ENCODE assay signal across 37 cellular contexts in genomic region chr13:30429235-30429634, GRCh38. TPM values are rescaled to one million over a fixed set of nuclear protein-coding genes. Genes with fewer than 3 reads are reported as not detected.
A peak's percentile ranks its signal among the peaks of the same experiment; 100 is the strongest.
DNase-seq lines count a peak whose midpoint lies in the region; ATAC-seq and TF ChIP-seq lines count a peak whose summit lies in the region.
"Had no signal": no experiment of that assay in that cellular context is flagged by ENCODE, and none has a peak within 500 bp of the region (broad histone marks: within the 10 kb centered on the region; RNA-seq: fewer than 3 reads in every experiment).

No MANE protein-coding gene starts in this region.

- peaks cover 23% of the 10 kb centered on the region for H3K4me1 ChIP-seq in vagina
- H3K4me1 ChIP-seq: BE2C, colonic mucosa had no signal

- H3K27me3 Mint-ChIP-seq in activated naive CD8-positive, alpha-beta T cell, result no peaks in the 10 kb centered on the region
- H3K27me3 Mint-ChIP-seq in activated naive CD8-positive, alpha-beta T cell treated with anti-CD3 and anti-CD28 coated beads for 36 hours, result no peaks in the 10 kb centered on the region
- H3K27me3 Mint-ChIP-seq: activated CD8-positive, alpha-beta memory T cell treated with anti-CD3 and anti-CD28 coated beads, Interleukin-2, amount 10 ng/mL, durations not matched to agents 7 days and 5 days; CD8-positive, alpha-beta memory T cell had no signal

- no peaks in the 10 kb centered on the region for H3K27me3 ChIP-seq in vagina
- H3K27me3 ChIP-seq: BE2C, cardiac muscle cell, colonic mucosa had no signal

- no peak for DNase-seq in activated naive CD8-positive, alpha-beta T cell treated with anti-CD3 and anti-CD28 coated beads for 36 hours
- DNase-seq in RWPE1 (ENCODE audit: low spot score), result no peak
- no peak for DNase-seq in vagina (ENCODE audit: extremely low spot score in 2 of 2)
- DNase-seq in lower leg skin (ENCODE audit: low spot score in 2 of 2), result no peak
- DNase-seq in SHP77 (lab: John Stamatoyannopoulos, UW), result no peak
- DNase-seq in SW480 (ENCODE audit: low spot score), result no peak
- DNase-seq: activated CD4-positive, alpha-beta T cell treated with anti-CD3 and anti-CD28 coated beads, Interleukin-2, amount 50 U/mL, for 1 hour; activated CD8-positive, alpha-beta memory T cell treated with anti-CD3 and anti-CD28 coated beads, Interleukin-2, amount 10 ng/mL, durations not matched to agents 7 days and 5 days; aorta; BE2C; CD8-positive, alpha-beta memory T cell; colonic mucosa; DMS 273 treated with DMSO at 0.1 percent for 48 hours; effector memory CD4-positive, alpha-beta T cell; glutamatergic neuron; islet precursor cell; left ventricle myocardium superior; natural killer cell; NCI-H1417 treated with DMSO at 0.1 percent for 48 hours; NCI-H345; NCI-H82; occipital lobe; stimulated activated naive CD8-positive, alpha-beta T cell treated with anti-CD3 and anti-CD28 coated beads, Interleukin-15, Interleukin-2, amounts not matched to agents 100 U/mL and 50 U/mL, for 24 hours; T-helper 9 cell had no signal

- H3K9me3 ChIP-seq in vagina, result no peaks in the 10 kb centered on the region
- H3K9me3 ChIP-seq: BE2C, colonic mucosa, thoracic aorta had no signal

- peak overlapping the region; percentile 28 for H3K4me3 Mint-ChIP-seq in activated naive CD8-positive, alpha-beta T cell
- H3K4me3 Mint-ChIP-seq in activated naive CD8-positive, alpha-beta T cell treated with anti-CD3 and anti-CD28 coated beads for 36 hours, result no peak overlapping the region
- H3K4me3 Mint-ChIP-seq: activated CD8-positive, alpha-beta memory T cell treated with anti-CD3 and anti-CD28 coated beads, Interleukin-2, amount 10 ng/mL, durations not matched to agents 7 days and 5 days; CD8-positive, alpha-beta memory T cell; natural killer cell had no signal

- H3K36me3 ChIP-seq in vagina, result no peaks in the 10 kb centered on the region
- H3K36me3 ChIP-seq: BE2C, cardiac muscle cell, colonic mucosa, thoracic aorta had no signal

- WGBS in lower leg skin, 2 donors, result 71 to 74% methylated on average over 3 of the region's 3 CpGs

- H3K27ac ChIP-seq in RWPE1, result peak overlapping the region; percentile 83
- H3K27ac ChIP-seq in vagina, result no peak overlapping the region
- H3K27ac ChIP-seq: cardiac muscle cell, colonic mucosa had no signal

- intact Hi-C loops in vagina (cut with DNase I) (no loop called here), lower leg skin (cut with DNase I; ENCODE audit: low total_unique reads) (no loop called here)

- CTCF ChIA-PET in RWPE1 (lab: Yijun Ruan, JAX), result no interaction called here

- TF ChIP-seq POLR2A in vagina (IDR thresholded peaks at IDR 0.05) (no peak), lower leg skin (IDR thresholded peaks at IDR 0.05) (no peak)

- POLR2A ChIA-PET in RWPE1 (lab: Yijun Ruan, JAX; ENCODE audit: low non-redundant PET), result interaction anchor here (0.6 kb wide), 1 partner anchor 525 kb away, joined by 5 read pairs; no protein-coding TSS in a partner anchor

- no peak overlapping the region for H3K4me3 ChIP-seq in vagina
- H3K4me3 ChIP-seq in lower leg skin (ENCODE audit: low read depth, poor library complexity, severe bottlenecking), result no peak overlapping the region
- H3K4me3 ChIP-seq: cardiac muscle cell, colonic mucosa, K562, thoracic aorta had no signal

- no peak for TF ChIP-seq CTCF in RWPE1 (conservative IDR thresholded peaks at IDR 0.05; ENCODE audit: low read depth)
- no peak for TF ChIP-seq CTCF in vagina (IDR thresholded peaks at IDR 0.05)
- TF ChIP-seq CTCF in lower leg skin (IDR thresholded peaks at IDR 0.05), result no peak

- no peaks in the 10 kb centered on the region for H3K9me3 Mint-ChIP-seq in activated naive CD8-positive, alpha-beta T cell (ENCODE audit: low read depth)
- H3K9me3 Mint-ChIP-seq in activated naive CD8-positive, alpha-beta T cell treated with anti-CD3 and anti-CD28 coated beads for 36 hours, result no peaks in the 10 kb centered on the region
- H3K9me3 Mint-ChIP-seq: activated naive CD4-positive, alpha-beta T cell treated with anti-CD3 and anti-CD28 coated beads, Interleukin-2, amount 50 U/mL, for 72 hours; activated T-helper 1 cell treated with anti-CD3 and anti-CD28 coated beads, Interleukin-12 subunit alpha, Interleukin-12 subunit beta, Interleukin-2, Interleukin-4 antibody, amounts not matched to agents 30 ng/mL and 10 ng/mL and 1 ng/mL, durations not matched to agents 14 hours and 24 hours and 36 hours; CD8-positive, alpha-beta memory T cell; natural killer cell had no signal

- ATAC-seq in HG02763 (IDR thresholded peaks at IDR 0.05; ENCODE audit: unreplicated experiment), result peak; percentile 36
- ATAC-seq: activated CD8-positive, alpha-beta memory T cell treated with anti-CD3 and anti-CD28 coated beads, Interleukin-2, amount 10 ng/mL, durations not matched to agents 7 days and 5 days; K562; left ventricle myocardium superior; natural killer cell; Right ventricle myocardium inferior had no signal

- H3K36me3 Mint-ChIP-seq in activated naive CD8-positive, alpha-beta T cell, result no peaks in the 10 kb centered on the region
- H3K36me3 Mint-ChIP-seq in activated naive CD8-positive, alpha-beta T cell treated with anti-CD3 and anti-CD28 coated beads for 36 hours, result no peaks in the 10 kb centered on the region
- H3K36me3 Mint-ChIP-seq: activated CD8-positive, alpha-beta memory T cell treated with anti-CD3 and anti-CD28 coated beads, Interleukin-2, amount 10 ng/mL, durations not matched to agents 7 days and 5 days; activated naive CD4-positive, alpha-beta T cell treated with anti-CD3 and anti-CD28 coated beads, Interleukin-2, amount 50 U/mL, for 72 hours; CD8-positive, alpha-beta memory T cell; natural killer cell had no signal

- H3K27ac Mint-ChIP-seq in activated naive CD8-positive, alpha-beta T cell, result peak overlapping the region; percentile 58
- H3K27ac Mint-ChIP-seq in activated naive CD8-positive, alpha-beta T cell treated with anti-CD3 and anti-CD28 coated beads for 36 hours, result no peak overlapping the region
- H3K27ac Mint-ChIP-seq: activated CD8-positive, alpha-beta memory T cell treated with anti-CD3 and anti-CD28 coated beads, Interleukin-2, amount 10 ng/mL, durations not matched to agents 7 days and 5 days; CD8-positive, alpha-beta memory T cell; natural killer cell had no signal

- H3K4me1 Mint-ChIP-seq in activated naive CD8-positive, alpha-beta T cell (ENCODE audit: low read depth), result peaks cover 28% of the 10 kb centered on the region
- H3K4me1 Mint-ChIP-seq in activated naive CD8-positive, alpha-beta T cell treated with anti-CD3 and anti-CD28 coated beads for 36 hours, result peaks cover 28% of the 10 kb centered on the region

RNA-seq across cellular contexts. Expression of gene UBE2L5, which starts 6.9 kb away (rescaled TPM):
- total RNA-seq in activated naive CD8-positive, alpha-beta T cell treated with anti-CD3 and anti-CD28 coated beads for 36 hours, result not detected
- not detected for total RNA-seq in vagina
- total RNA-seq in lower leg skin, result under 1 TPM in 2 of 4 donors, not detected in 2; 0.13 to 0.20 TPM
- total RNA-seq: activated CD8-positive, alpha-beta memory T cell treated with anti-CD3 and anti-CD28 coated beads, Interleukin-2, amount 10 ng/mL, durations not matched to agents 7 days and 5 days; activated T-helper 1 cell treated with anti-CD3 and anti-CD28 coated beads, Interleukin-12 subunit alpha, Interleukin-12 subunit beta, Interleukin-2, Interleukin-4 antibody, amounts not matched to agents 30 ng/mL and 10 ng/mL and 1 ng/mL, durations not matched to agents 14 hours and 24 hours and 36 hours; CD8-positive, alpha-beta memory T cell; colonic mucosa; epithelial cell of proximal tubule; H4; HT-29; K562; left ventricle myocardium superior; mononuclear cell; natural killer cell; occipital lobe; pulmonary artery endothelial cell; Right ventricle myocardium inferior had no signal

RNA-seq across cellular contexts. Expression of gene HMGB1, which starts 36.5 kb away (rescaled TPM):
- total RNA-seq in activated naive CD8-positive, alpha-beta T cell treated with anti-CD3 and anti-CD28 coated beads for 36 hours, result 100 to 1,000 TPM; 804 to 850 TPM
- total RNA-seq in vagina, result 215 TPM
- 100 to 1,000 TPM; 158 to 262 (median 208) TPM for total RNA-seq in lower leg skin
